19 cellular contexts compared by ENCODE assay signal in genomic region chr20:53639647-53640440, GRCh38. TPM values are rescaled to one million over a fixed set of nuclear protein-coding genes. Genes with fewer than 3 reads are reported as not detected.
DNase-seq lines count a peak whose midpoint lies in the region; ATAC-seq and TF ChIP-seq lines count a peak whose summit lies in the region.
"Had no signal": no experiment of that assay in that cellular context is flagged by ENCODE, and none has a peak within 500 bp of the region (broad histone marks: within the 10 kb centered on the region; RNA-seq: fewer than 3 reads in every experiment).

No MANE protein-coding gene starts in this region.

- H3K4me1 Mint-ChIP-seq in activated CD8-positive, alpha-beta memory T cell treated with anti-CD3 and anti-CD28 coated beads, Interleukin-2, amount 10 ng/mL, durations not matched to agents 7 days and 5 days, result peaks cover 43% of the 10 kb centered on the region
- peaks cover 24% of the 10 kb centered on the region for H3K4me1 Mint-ChIP-seq in type B pancreatic cell (ENCODE audit: unreplicated experiment)

- no peaks in the 10 kb centered on the region for H3K9me3 Mint-ChIP-seq in activated CD8-positive, alpha-beta memory T cell treated with anti-CD3 and anti-CD28 coated beads, Interleukin-2, amount 10 ng/mL, durations not matched to agents 7 days and 5 days (ENCODE audit: low read depth)
- H3K9me3 Mint-ChIP-seq in type B pancreatic cell, result no peaks in the 10 kb centered on the region
- H3K9me3 Mint-ChIP-seq: stimulated activated naive CD8-positive, alpha-beta T cell treated with anti-CD3 and anti-CD28 coated beads, Interleukin-15, Interleukin-2, amounts not matched to agents 100 ng/mL and 50 ng/mL, for 24 hours had no signal

- no peak overlapping the region for H3K27ac ChIP-seq in OCI-LY7 (ENCODE audit: low read depth, low read length, poor library complexity, severe bottlenecking)
- H3K27ac ChIP-seq: adrenal gland, tibial nerve had no signal

- no peaks in the 10 kb centered on the region for H3K9me3 ChIP-seq in OCI-LY7 (ENCODE audit: low read length)
- H3K9me3 ChIP-seq: A549, adrenal gland, tibial nerve had no signal

- no peak overlapping the region for H3K27ac Mint-ChIP-seq in activated CD8-positive, alpha-beta memory T cell treated with anti-CD3 and anti-CD28 coated beads, Interleukin-2, amount 10 ng/mL, durations not matched to agents 7 days and 5 days
- H3K27ac Mint-ChIP-seq in type B pancreatic cell, result peak overlapping the region; percentile 46
- H3K27ac Mint-ChIP-seq: stimulated activated naive CD8-positive, alpha-beta T cell treated with anti-CD3 and anti-CD28 coated beads, Interleukin-15, Interleukin-2, amounts not matched to agents 100 ng/mL and 50 ng/mL, for 24 hours had no signal

- POLR2A ChIA-PET in OCI-LY7 (lab: Charles Lee), result interaction anchor here (0.6 to 2.2 kb wide), 7 partner anchors 12 to 275 kb away, joined by 3 to 9 read pairs (median 3); no protein-coding TSS in a partner anchor

- no peak for ATAC-seq in activated CD8-positive, alpha-beta memory T cell treated with anti-CD3 and anti-CD28 coated beads, Interleukin-2, amount 10 ng/mL, durations not matched to agents 7 days and 5 days
- ATAC-seq in left lobe of liver, result no peak
- ATAC-seq in left cardiac atrium, result no peak
- ATAC-seq: A549 had no signal

- H3K9me2 ChIP-seq in OCI-LY7 (ENCODE audit: insufficient read depth, low read length), result no peaks in the 10 kb centered on the region

- TF ChIP-seq CTCF in OCI-LY7 (conservative IDR thresholded peaks at IDR 0.05; ENCODE audit: low read length) (no peak), type B pancreatic cell (conservative IDR thresholded peaks at IDR 0.05) (no peak)

- H3K27me3 Mint-ChIP-seq in activated CD8-positive, alpha-beta memory T cell treated with anti-CD3 and anti-CD28 coated beads, Interleukin-2, amount 10 ng/mL, durations not matched to agents 7 days and 5 days, result no peaks in the 10 kb centered on the region
- no peaks in the 10 kb centered on the region for H3K27me3 Mint-ChIP-seq in type B pancreatic cell
- H3K27me3 Mint-ChIP-seq: stimulated activated naive CD8-positive, alpha-beta T cell treated with anti-CD3 and anti-CD28 coated beads, Interleukin-15, Interleukin-2, amounts not matched to agents 100 ng/mL and 50 ng/mL, for 24 hours had no signal

- H3K79me2 ChIP-seq in OCI-LY7 (ENCODE audit: insufficient read depth, low read depth, low read length), result no peaks in the 10 kb centered on the region

- H3K4me1 ChIP-seq in OCI-LY7 (ENCODE audit: insufficient read depth, low read length, poor library complexity, severe bottlenecking), result peaks cover 37% of the 10 kb centered on the region

- H3K36me3 Mint-ChIP-seq in activated CD8-positive, alpha-beta memory T cell treated with anti-CD3 and anti-CD28 coated beads, Interleukin-2, amount 10 ng/mL, durations not matched to agents 7 days and 5 days, result peaks cover 3% of the 10 kb centered on the region
- H3K36me3 Mint-ChIP-seq in type B pancreatic cell, result no peaks in the 10 kb centered on the region

- peak overlapping the region; percentile 34; the same call in 1 of the 2 replicates for H2AFZ ChIP-seq in OCI-LY7 (ENCODE audit: low read length)

- intact Hi-C loops in OCI-LY7 (cut with micrococcal nuclease; ENCODE audit: unreplicated experiment) (no loop called here), left cardiac atrium (cut with DNase I) (no loop called here)

- CTCF ChIA-PET in activated CD8-positive, alpha-beta memory T cell treated with anti-CD3 and anti-CD28 coated beads, Interleukin-2, amount 10 ng/mL, durations not matched to agents 7 days and 5 days (lab: Charles Lee), result interaction anchor here (0.5 kb wide), 1 partner anchor 10 kb away, joined by 3 read pairs; no protein-coding TSS in a partner anchor
- CTCF ChIA-PET in OCI-LY7 (lab: Charles Lee; ENCODE audit: unreplicated experiment), result no interaction called here

- no peak overlapping the region for H3K4me2 ChIP-seq in OCI-LY7 (ENCODE audit: low read length)
- H3K4me2 ChIP-seq: A549 had no signal

- H3K4me3 Mint-ChIP-seq in activated CD8-positive, alpha-beta memory T cell treated with anti-CD3 and anti-CD28 coated beads, Interleukin-2, amount 10 ng/mL, durations not matched to agents 7 days and 5 days, result no peak overlapping the region
- H3K4me3 Mint-ChIP-seq in type B pancreatic cell, result no peak overlapping the region
- H3K4me3 Mint-ChIP-seq: stimulated activated naive CD8-positive, alpha-beta T cell treated with anti-CD3 and anti-CD28 coated beads, Interleukin-15, Interleukin-2, amounts not matched to agents 100 ng/mL and 50 ng/mL, for 24 hours had no signal

- H3K36me3 ChIP-seq in OCI-LY7 (ENCODE audit: insufficient read depth, low read length), result no peaks in the 10 kb centered on the region
- H3K36me3 ChIP-seq: adrenal gland, tibial nerve had no signal

- H3K4me3 ChIP-seq in OCI-LY7 (ENCODE audit: low read depth, low read length, poor library complexity, severe bottlenecking), result no peak overlapping the region
- H3K4me3 ChIP-seq: A549, adrenal gland, lung, tibial nerve had no signal

- H4K20me1 ChIP-seq in OCI-LY7 (ENCODE audit: insufficient read depth, low read length), result no peaks in the 10 kb centered on the region

- BruUV-seq in OCI-LY7 (replicated peaks; lab: Mats Ljungman, UMichigan), result no TSS peak

- DNase-seq in activated CD8-positive, alpha-beta memory T cell treated with anti-CD3 and anti-CD28 coated beads, Interleukin-2, amount 50 U/mL, for 48 hours, result peak; percentile 7
- DNase-seq in activated CD8-positive, alpha-beta memory T cell treated with anti-CD3 and anti-CD28 coated beads, Interleukin-2, amount 10 ng/mL, durations not matched to agents 7 days and 5 days, result no peak
- no peak for DNase-seq in OCI-LY7 (ENCODE audit: low spot score)
- peak; percentile 21 for DNase-seq in left lobe of liver (ENCODE audit: low spot score)
- no peak for DNase-seq in type B pancreatic cell (ENCODE audit: extremely low spot score, unreplicated experiment)
- DNase-seq in NCI-H2107 treated with DMSO at 0.1 percent for 48 hours (lab: John Stamatoyannopoulos, UW; ENCODE audit: unreplicated experiment), result no peak
- no peak for DNase-seq in pons (ENCODE audit: low spot score)
- no peak for DNase-seq in left cardiac atrium
- DNase-seq: activated CD4-positive, alpha-beta T cell treated with anti-CD3 and anti-CD28 coated beads for 1 hour; kidney; NCI-H1436 treated with DMSO at 0.1 percent for 48 hours; NCI-H510A treated with DMSO at 0.1 percent for 48 hours; stimulated activated CD4-positive, alpha-beta T cell treated with anti-CD3 and anti-CD28 coated beads, Interleukin-4, amount 100 ng/mL, for 24 hours; SW 1271 had no signal

RNA-seq across cellular contexts. Expression of gene ZNF217, which starts 46.2 kb away (rescaled TPM):
- 10 to 100 TPM; 80.2 to 81.9 TPM for total RNA-seq in activated CD8-positive, alpha-beta memory T cell treated with anti-CD3 and anti-CD28 coated beads, Interleukin-2, amount 10 ng/mL, durations not matched to agents 7 days and 5 days
- 35.1 and 39.7 TPM in 2 replicates for total RNA-seq in OCI-LY7 (2014; rRNA removed; shearing (Covaris generic))
- total RNA-seq in OCI-LY7 (2022) (68.4 and 77.0 TPM in 2 replicates), left lobe of liver (11.1 TPM), type B pancreatic cell (ENCODE audit: low replicate concordance) (32.8 and 78.1 TPM in 2 replicates), left cardiac atrium (10 to 100 TPM; 12.6 to 15.8 TPM)

Comparison
In these comparisons a context has a peak if more than half of its experiments do, and no peak if none do; other contexts are left out.
1. DNase-seq: peak in activated CD8-positive, alpha-beta memory T cell treated with anti-CD3 and anti-CD28 coated beads, Interleukin-2, amount 50 U/mL, for 48 hours (single experiment) and left lobe of liver (single experiment); none in activated CD8-positive, alpha-beta memory T cell treated with anti-CD3 and anti-CD28 coated beads, Interleukin-2, amount 10 ng/mL, durations not matched to agents 7 days and 5 days (single experiment), OCI-LY7 (single experiment), type B pancreatic cell (single experiment), NCI-H2107 treated with DMSO at 0.1 percent for 48 hours (single experiment), pons (single experiment) and left cardiac atrium (single experiment).